In the genomic region with DNA sequence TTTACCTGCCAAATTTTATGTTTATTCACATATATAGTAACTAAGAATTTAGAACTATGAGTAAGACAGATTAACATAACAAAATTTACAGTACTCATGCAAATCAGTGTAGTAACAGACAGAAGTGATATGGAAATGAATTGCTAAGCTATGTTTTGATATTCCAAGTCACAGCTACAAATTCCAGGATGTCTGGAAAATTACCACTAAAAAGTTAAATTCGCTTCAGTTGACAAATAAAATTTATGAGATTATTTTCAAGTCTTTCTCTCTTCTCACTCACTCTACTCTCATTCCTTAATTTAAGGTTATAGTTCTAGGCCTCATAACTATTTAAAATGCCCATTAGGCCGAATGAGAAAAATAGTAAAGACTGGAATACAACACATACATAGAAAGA, we compare ENCODE assay signal across 29 cellular contexts. TPM values are rescaled to one million over a fixed set of nuclear protein-coding genes. Genes with fewer than 3 reads are reported as not detected.
DNase-seq lines count a peak whose midpoint lies in the region; ATAC-seq and TF ChIP-seq lines count a peak whose summit lies in the region.
"Had no signal": no experiment of that assay in that cellular context is flagged by ENCODE, and none has a peak within 500 bp of the region (broad histone marks: within the 10 kb centered on the region; RNA-seq: fewer than 3 reads in every experiment).

No MANE protein-coding gene starts in this region.

- TF ChIP-seq POLR2A in spleen (IDR thresholded peaks at IDR 0.05), result no peak

- H3K4me3 ChIP-seq in ACC112 (ENCODE audit: low read depth, low read length) (no peak overlapping the region), HUES48 (ENCODE audit: low read depth, low read length) (peak overlapping the region; percentile 17; the same call in 1 of the 2 replicates), HUES64 (ENCODE audit: low read length) (no peak overlapping the region), iPS-20b (ENCODE audit: low read length) (peak overlapping the region; percentile 22; the same call in 1 of the 2 replicates), spleen (no peak overlapping the region)
- H3K4me3 ChIP-seq: A549, BLaER1, GM12878 had no signal

- peaks cover 31% of the 10 kb centered on the region for H3K4me1 ChIP-seq in ACC112 (ENCODE audit: control insufficient read depth, insufficient read depth, low read length, unreplicated experiment)
- peaks cover 42% of the 10 kb centered on the region for H3K4me1 ChIP-seq in HUES48 (ENCODE audit: control insufficient read depth, insufficient read depth, low read length)
- H3K4me1 ChIP-seq in HUES64 (ENCODE audit: insufficient read depth, low read length), result peaks cover 21% of the 10 kb centered on the region
- H3K4me1 ChIP-seq in iPS-20b (ENCODE audit: insufficient read depth, low read length), result peaks cover 25% of the 10 kb centered on the region
- peaks cover 0 to 12% (median 5%) of the 10 kb centered on the region in 6 donors for H3K4me1 ChIP-seq in spleen
- H3K4me1 ChIP-seq: A549, BE2C had no signal

- no peak overlapping the region for H2AFZ ChIP-seq in ACC112 (ENCODE audit: low read length, unreplicated experiment)

- no peak overlapping the region for H3K4me3 Mint-ChIP-seq in natural killer cell treated with Interleukin-12 subunit alpha and Interleukin-12 subunit beta and Interleukin-15 and Interleukin-18, amount 100 ng/mL, for 72 hours
- H3K4me3 Mint-ChIP-seq: CD14-positive monocyte; CD4-positive, alpha-beta memory T cell; CD4-positive, CD25-positive, alpha-beta regulatory T cell; CD8-positive, alpha-beta memory T cell had no signal

- 80% methylated on average over 2 of the region's 2 CpGs for WGBS in HUES64
- WGBS in spleen, 5 donors, result 31 to 82% (median 64%) methylated on average over 2 of the region's 2 CpGs

- H3K9ac ChIP-seq in HUES48 (ENCODE audit: low read depth, low read length) (no peak overlapping the region), HUES64 (ENCODE audit: low read depth, low read length) (no peak overlapping the region), iPS-20b (ENCODE audit: low read depth, low read length) (peak overlapping the region; percentile 47; the same call in 1 of the 2 replicates)
- H3K9ac ChIP-seq: BLaER1 had no signal

- no peak overlapping the region for H3K27ac Mint-ChIP-seq in natural killer cell treated with Interleukin-12 subunit alpha and Interleukin-12 subunit beta and Interleukin-15 and Interleukin-18, amount 100 ng/mL, for 72 hours
- H3K27ac Mint-ChIP-seq: CD14-positive monocyte; CD4-positive, alpha-beta memory T cell; CD4-positive, CD25-positive, alpha-beta regulatory T cell; CD8-positive, alpha-beta memory T cell had no signal

- H3K9me3 ChIP-seq in HUES48 (ENCODE audit: control insufficient read depth, insufficient read depth, low read length) (no peaks in the 10 kb centered on the region), HUES64 (ENCODE audit: insufficient read depth, low read depth, low read length) (peaks cover 8% of the 10 kb centered on the region; the same call in 1 of the 2 replicates), iPS-20b (ENCODE audit: insufficient read depth, low read depth, low read length) (no peaks in the 10 kb centered on the region), spleen (no peaks in the 10 kb centered on the region)
- H3K9me3 ChIP-seq: A549, BE2C, BLaER1 had no signal

- no peak for TF ChIP-seq CTCF in spleen (IDR thresholded peaks at IDR 0.05 in 8 of 11, conservative IDR thresholded peaks at IDR 0.05 in 3 of 11)

- H3K36me3 ChIP-seq in ACC112 (ENCODE audit: insufficient read depth, low read length) (no peaks in the 10 kb centered on the region), HUES48 (ENCODE audit: control insufficient read depth, insufficient read depth, low read length) (no peaks in the 10 kb centered on the region), HUES64 (ENCODE audit: insufficient read depth, low read length) (no peaks in the 10 kb centered on the region), iPS-20b (ENCODE audit: insufficient read depth, low read depth, low read length) (no peaks in the 10 kb centered on the region), spleen (no peaks in the 10 kb centered on the region)
- H3K36me3 ChIP-seq: BE2C, BLaER1 had no signal

- H3K79me2 ChIP-seq in ACC112 (ENCODE audit: control insufficient read depth, insufficient read depth, low read length, unreplicated experiment), result no peaks in the 10 kb centered on the region

- DNase-seq in natural killer cell treated with Interleukin-12 subunit alpha and Interleukin-12 subunit beta and Interleukin-15 and Interleukin-18, amount 100 ng/mL, for 72 hours (ENCODE audit: low spot score), result no peak
- no peak for DNase-seq in sciatic nerve (ENCODE audit: low spot score)
- DNase-seq in spleen, result no peak
- DNase-seq: ACHN; BE2C; C1 segment of cervical spinal cord; CD4-positive, alpha-beta memory T cell; CD4-positive, CD25-positive, alpha-beta regulatory T cell; CD8-positive, alpha-beta memory T cell; COR-L47; DMS 273 treated with DMSO at 0.1 percent for 48 hours; DMS153; DMS53; DMS79; DND-41; EL; GDM1 had no signal

- no peaks in the 10 kb centered on the region for H3K9me3 Mint-ChIP-seq in natural killer cell treated with Interleukin-12 subunit alpha and Interleukin-12 subunit beta and Interleukin-15 and Interleukin-18, amount 100 ng/mL, for 72 hours
- H3K9me3 Mint-ChIP-seq: CD4-positive, alpha-beta memory T cell; CD8-positive, alpha-beta memory T cell had no signal

- ATAC-seq in natural killer cell treated with Interleukin-12 subunit alpha and Interleukin-12 subunit beta and Interleukin-15 and Interleukin-18, amount 100 ng/mL, for 72 hours, result no peak
- no peak for ATAC-seq in sciatic nerve
- ATAC-seq: A549, GM12878 had no signal

- intact Hi-C loops in sciatic nerve (cut with DNase I), result no loop called here
- intact Hi-C loops in spleen (cut with DNase I; ENCODE audit: low total_unique reads), result no loop called here

- H3K27ac ChIP-seq in ACC112 (ENCODE audit: low read depth, low read length) (0 out of 2 replicates have a peak overlapping the region, but pooled peaks have one; percentile 69), HUES48 (ENCODE audit: low read depth, low read length) (peak overlapping the region; percentile 33), HUES64 (ENCODE audit: low read depth, low read length) (peak overlapping the region; percentile 5; the same call in 1 of the 2 replicates), iPS-20b (ENCODE audit: low read length) (no peak overlapping the region), spleen (no peak overlapping the region)
- H3K27ac ChIP-seq: 22Rv1, A549, BLaER1 had no signal

- no peaks in the 10 kb centered on the region for H3K36me3 Mint-ChIP-seq in natural killer cell treated with Interleukin-12 subunit alpha and Interleukin-12 subunit beta and Interleukin-15 and Interleukin-18, amount 100 ng/mL, for 72 hours
- H3K36me3 Mint-ChIP-seq: CD14-positive monocyte; CD4-positive, alpha-beta memory T cell; CD4-positive, CD25-positive, alpha-beta regulatory T cell; CD8-positive, alpha-beta memory T cell had no signal

- no peaks in the 10 kb centered on the region for H3K4me1 Mint-ChIP-seq in natural killer cell treated with Interleukin-12 subunit alpha and Interleukin-12 subunit beta and Interleukin-15 and Interleukin-18, amount 100 ng/mL, for 72 hours (ENCODE audit: low read depth in 2 of 2)
- H3K4me1 Mint-ChIP-seq: CD4-positive, CD25-positive, alpha-beta regulatory T cell; CD8-positive, alpha-beta memory T cell had no signal

- H3K27me3 Mint-ChIP-seq in natural killer cell treated with Interleukin-12 subunit alpha and Interleukin-12 subunit beta and Interleukin-15 and Interleukin-18, amount 100 ng/mL, for 72 hours, result peaks cover 3 to 12% of the 10 kb centered on the region in 2 donors
- H3K27me3 Mint-ChIP-seq: CD4-positive, alpha-beta memory T cell; CD4-positive, CD25-positive, alpha-beta regulatory T cell; CD8-positive, alpha-beta memory T cell had no signal

- H3K27me3 ChIP-seq in ACC112 (ENCODE audit: insufficient read depth, low read length) (no peaks in the 10 kb centered on the region), HUES48 (ENCODE audit: control insufficient read depth, insufficient read depth, low read length) (no peaks in the 10 kb centered on the region), HUES64 (ENCODE audit: insufficient read depth, low read length) (no peaks in the 10 kb centered on the region), iPS-20b (ENCODE audit: insufficient read depth, low read length) (no peaks in the 10 kb centered on the region), spleen (replicated peaks in 1 of 7) (no peaks in the 10 kb centered on the region)
- H3K27me3 ChIP-seq: BE2C, BLaER1 had no signal

RNA-seq across cellular contexts. Expression of a gene that starts 18.1 kb away (rescaled TPM):
- not detected for polyA plus RNA-seq in HUES64 (2013, experiment 1 of 2)
- not detected for polyA plus RNA-seq in HUES64 (2013, experiment 2 of 2)
- not detected for total RNA-seq in natural killer cell treated with Interleukin-12 subunit alpha and Interleukin-12 subunit beta and Interleukin-15 and Interleukin-18, amount 100 ng/mL, for 72 hours
- total RNA-seq in sciatic nerve, result not detected
- not detected for total RNA-seq in spleen
- polyA plus RNA-seq in spleen, result under 1 TPM; 0.06 to 0.19 (median 0.09) TPM
- total RNA-seq: A172; CD4-positive, alpha-beta memory T cell; CD4-positive, CD25-positive, alpha-beta regulatory T cell; CD8-positive, alpha-beta memory T cell; G401; GM12878 had no signal
- polyA plus RNA-seq: A549; AG04450; CD14-positive monocyte; CD4-positive, alpha-beta memory T cell; CD4-positive, CD25-positive, alpha-beta regulatory T cell; CD8-positive, alpha-beta memory T cell had no signal

Comparison
In these comparisons a context has a peak if more than half of its experiments do, and no peak if none do; other contexts are left out.
1. H3K27ac ChIP-seq: peak in ACC112 (single experiment), HUES48 (single experiment) and HUES64 (single experiment); none in iPS-20b (single experiment) and spleen (0 of 8).
2. H3K4me3 ChIP-seq: peak in HUES48 (single experiment) and iPS-20b (single experiment); none in ACC112 (single experiment), HUES64 (single experiment) and spleen (0 of 8).